In the genomic region with DNA sequence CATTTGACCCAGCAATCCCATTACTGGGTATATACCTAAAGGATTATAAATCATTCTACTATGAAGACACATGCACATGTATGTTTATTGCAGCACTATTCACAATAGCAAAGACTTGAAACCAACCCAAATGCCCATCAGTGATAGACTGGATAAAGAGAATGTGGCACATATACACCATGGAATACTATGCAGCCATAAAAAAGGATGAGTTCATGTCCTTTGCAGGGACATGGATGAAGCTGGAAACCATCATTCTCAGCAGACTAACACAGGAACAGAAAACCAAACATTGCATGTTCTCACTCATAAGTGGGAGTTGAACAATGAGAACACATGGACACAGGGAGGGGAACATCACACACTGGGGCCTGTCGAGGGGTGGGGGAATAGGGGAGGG, we compare ENCODE assay signal across 4 cellular contexts. TPM values are rescaled to one million over a fixed set of nuclear protein-coding genes. Genes with fewer than 3 reads are reported as not detected.
"Had no signal": no experiment of that assay in that cellular context is flagged by ENCODE, and none has a peak within 500 bp of the region (broad histone marks: within the 10 kb centered on the region; RNA-seq: fewer than 3 reads in every experiment).

No MANE protein-coding gene starts in this region.

RNA-seq across cellular contexts. Expression of gene TACSTD2, which starts 13.3 kb away (rescaled TPM):
- total RNA-seq: HepG2, HT1080, IMR-90 had no signal
- polyA plus RNA-seq: HepG2, IgD-negative memory B cell, IMR-90 had no signal
